In genomic region chrX:56343231-56343630, GRCh38 we compare ENCODE assay signal across 14 cellular contexts.
"Had no signal": no experiment of that assay in that cellular context is flagged by ENCODE, and none has a peak within 500 bp of the region (broad histone marks: within the 10 kb centered on the region; RNA-seq: fewer than 3 reads in every experiment).

No MANE protein-coding gene starts in this region.

- H3K27me3 ChIP-seq: ovary, testis, upper lobe of right lung had no signal

- DNase-seq: aorta; dorsolateral prefrontal cortex; foreskin fibroblast; head of caudate nucleus; mammary epithelial cell; ovary; stimulated activated CD4-positive, alpha-beta T cell treated with anti-CD3 and anti-CD28 coated beads, Interleukin-15, amount 100 ng/mL, for 24 hours; stimulated activated CD4-positive, alpha-beta T cell treated with anti-CD3 and anti-CD28 coated beads, Interleukin-4, amount 100 ng/mL, for 24 hours; stimulated activated naive CD8-positive, alpha-beta T cell treated with anti-CD3 and anti-CD28 coated beads, Interleukin-15, amount 100 ng/mL, for 72 hours; testis; upper lobe of right lung had no signal

- H3K36me3 ChIP-seq: breast epithelium, ovary, upper lobe of right lung had no signal

- H3K9me3 ChIP-seq: ovary, testis, upper lobe of right lung had no signal

- H3K4me1 ChIP-seq: breast epithelium, testis, upper lobe of right lung had no signal

- H3K4me3 ChIP-seq: breast epithelium, dorsolateral prefrontal cortex, ovary, testis, upper lobe of right lung had no signal

- ATAC-seq: esophagus mucosa; left lobe of liver; stimulated activated naive CD8-positive, alpha-beta T cell treated with anti-CD3 and anti-CD28 coated beads, Interleukin-15, amount 100 ng/mL, for 72 hours; upper lobe of right lung had no signal

- H3K27me3 Mint-ChIP-seq: stimulated activated naive CD8-positive, alpha-beta T cell treated with anti-CD3 and anti-CD28 coated beads, Interleukin-15, amount 100 ng/mL, for 72 hours had no signal

- H3K27ac ChIP-seq: breast epithelium, dorsolateral prefrontal cortex, ovary, testis, upper lobe of right lung had no signal
